12 cellular contexts compared by ENCODE assay signal in genomic region chr9:95981741-95982390, GRCh38.
DNase-seq lines count a peak whose midpoint lies in the region; ATAC-seq and TF ChIP-seq lines count a peak whose summit lies in the region.
"Had no signal": no experiment of that assay in that cellular context is flagged by ENCODE, and none has a peak within 500 bp of the region (broad histone marks: within the 10 kb centered on the region; RNA-seq: fewer than 3 reads in every experiment).

No MANE protein-coding gene starts in this region.

- H3K27ac ChIP-seq in DOHH2 (ENCODE audit: low read depth, low read length), result no peak overlapping the region
- H3K27ac ChIP-seq: foreskin keratinocyte, suprapubic skin had no signal

- peaks cover 9% of the 10 kb centered on the region for H3K4me1 ChIP-seq in DOHH2 (ENCODE audit: control insufficient read depth, low read length)
- H3K4me1 ChIP-seq: foreskin keratinocyte, suprapubic skin had no signal

- H3K27ac Mint-ChIP-seq in T-cell, result peak overlapping the region; percentile 6 to 50
- peak overlapping the region; percentile 60 to 76 for H3K27ac Mint-ChIP-seq in natural killer cell treated with Interleukin-12 subunit alpha and Interleukin-12 subunit beta and Interleukin-15 and Interleukin-18, amount 100 ng/mL, for 72 hours
- H3K27ac Mint-ChIP-seq: memory B cell had no signal

- H3K79me2 ChIP-seq in DOHH2 (ENCODE audit: control insufficient read depth, low read length), result no peaks in the 10 kb centered on the region

- H3K36me3 Mint-ChIP-seq in T-cell, result peaks cover 45% of the 10 kb centered on the region
- H3K36me3 Mint-ChIP-seq in natural killer cell treated with Interleukin-12 subunit alpha and Interleukin-12 subunit beta and Interleukin-15 and Interleukin-18, amount 100 ng/mL, for 72 hours, result peaks cover 21% of the 10 kb centered on the region

- H3K27me3 Mint-ChIP-seq in T-cell, result no peaks in the 10 kb centered on the region
- H3K27me3 Mint-ChIP-seq in natural killer cell treated with Interleukin-12 subunit alpha and Interleukin-12 subunit beta and Interleukin-15 and Interleukin-18, amount 100 ng/mL, for 72 hours, result no peaks in the 10 kb centered on the region
- H3K27me3 Mint-ChIP-seq: memory B cell had no signal

- H3K9me3 ChIP-seq in DOHH2 (ENCODE audit: control insufficient read depth, insufficient read depth, low read length), result peaks cover 7% of the 10 kb centered on the region; the same call in 1 of the 2 replicates
- H3K9me3 ChIP-seq: suprapubic skin had no signal

- H3K4me3 Mint-ChIP-seq in T-cell, result peak overlapping the region in 1 of 3 donors; percentile 30
- H3K4me3 Mint-ChIP-seq in natural killer cell treated with Interleukin-12 subunit alpha and Interleukin-12 subunit beta and Interleukin-15 and Interleukin-18, amount 100 ng/mL, for 72 hours, result peak overlapping the region; percentile 48
- H3K4me3 Mint-ChIP-seq: memory B cell had no signal

- POLR2A ChIA-PET in T-cell (lab: Charles Lee), result no interaction called here

- ATAC-seq in T-cell (replicated peaks in 1 of 4) (peak; percentile 82 to 99 (median 92)), GM21528 (IDR thresholded peaks at IDR 0.05; ENCODE audit: low FRiP score, unreplicated experiment) (no peak)
- ATAC-seq in natural killer cell treated with Interleukin-12 subunit alpha and Interleukin-12 subunit beta and Interleukin-15 and Interleukin-18, amount 100 ng/mL, for 72 hours, result peak in 1 of 2 donors; percentile 80
- ATAC-seq: foreskin keratinocyte, HepG2, Right ventricle myocardium inferior had no signal

- peaks cover 21 to 24% (median 24%) of the 10 kb centered on the region in 3 donors for H3K4me1 Mint-ChIP-seq in T-cell
- H3K4me1 Mint-ChIP-seq in natural killer cell treated with Interleukin-12 subunit alpha and Interleukin-12 subunit beta and Interleukin-15 and Interleukin-18, amount 100 ng/mL, for 72 hours (ENCODE audit: low read depth in 2 of 2), result peaks cover 19 to 24% of the 10 kb centered on the region in 2 donors
- H3K4me1 Mint-ChIP-seq: memory B cell had no signal

- peaks cover 36% of the 10 kb centered on the region for H3K36me3 ChIP-seq in DOHH2 (ENCODE audit: control insufficient read depth, low read length)

- 0 out of 2 replicates have a peak overlapping the region, but pooled peaks have one; percentile 7 for H3K4me2 ChIP-seq in DOHH2 (ENCODE audit: low read length)

- no peak for TF ChIP-seq CTCF in DOHH2 (IDR thresholded peaks at IDR 0.05; ENCODE audit: low read depth, low read length, poor library complexity, severe bottlenecking)

- H3F3A ChIP-seq in DOHH2 (ENCODE audit: control insufficient read depth, insufficient read depth), result no peaks in the 10 kb centered on the region

- no peaks in the 10 kb centered on the region for H4K20me1 ChIP-seq in DOHH2 (ENCODE audit: control insufficient read depth, insufficient read depth, low read depth, low read length)

- H3K9me2 ChIP-seq in DOHH2 (replicated peaks; ENCODE audit: control insufficient read depth, low read length), result no peaks in the 10 kb centered on the region

- no peaks in the 10 kb centered on the region for H3K9me3 Mint-ChIP-seq in T-cell
- no peaks in the 10 kb centered on the region for H3K9me3 Mint-ChIP-seq in natural killer cell treated with Interleukin-12 subunit alpha and Interleukin-12 subunit beta and Interleukin-15 and Interleukin-18, amount 100 ng/mL, for 72 hours

- CTCF ChIA-PET in T-cell (lab: Charles Lee), result interaction anchor here in 1 of 2 donors (0.6 kb wide), 1 partner anchor 471 kb away, joined by 3 read pairs; no protein-coding TSS in a partner anchor

- H3K27me3 ChIP-seq in DOHH2 (ENCODE audit: control insufficient read depth, low read length), result no peaks in the 10 kb centered on the region
- H3K27me3 ChIP-seq: foreskin keratinocyte, suprapubic skin had no signal

- peak; percentile 56 for DNase-seq in NCI-H1092 (lab: John Stamatoyannopoulos, UW)
- DNase-seq in T-cell, result peak in 24 of 34 experiments; percentile 3 to 48 (median 18)
- no peak for DNase-seq in natural killer cell treated with Interleukin-12 subunit alpha and Interleukin-12 subunit beta and Interleukin-15 and Interleukin-18, amount 100 ng/mL, for 72 hours (ENCODE audit: low spot score)
- DNase-seq in NCI-H187 treated with DMSO at 0.1 percent for 48 hours (lab: John Stamatoyannopoulos, UW), result no peak
- no peak for DNase-seq in cerebellar nuclear complex (lab: John Stamatoyannopoulos, UW)
- DNase-seq: foreskin keratinocyte had no signal

- no peak overlapping the region for H3K4me3 ChIP-seq in DOHH2 (ENCODE audit: low read length)
- H3K4me3 ChIP-seq: suprapubic skin had no signal

Comparison
In these comparisons a context has a peak if more than half of its experiments do, and no peak if none do; other contexts are left out.
1. DNase-seq: peak in NCI-H1092 (single experiment) and T-cell (24 of 34); none in natural killer cell treated with Interleukin-12 subunit alpha and Interleukin-12 subunit beta and Interleukin-15 and Interleukin-18, amount 100 ng/mL, for 72 hours (single experiment), NCI-H187 treated with DMSO at 0.1 percent for 48 hours (single experiment) and cerebellar nuclear complex (0 of 2).